ENCODE assay signal across 8 cellular contexts in the genomic region with DNA sequence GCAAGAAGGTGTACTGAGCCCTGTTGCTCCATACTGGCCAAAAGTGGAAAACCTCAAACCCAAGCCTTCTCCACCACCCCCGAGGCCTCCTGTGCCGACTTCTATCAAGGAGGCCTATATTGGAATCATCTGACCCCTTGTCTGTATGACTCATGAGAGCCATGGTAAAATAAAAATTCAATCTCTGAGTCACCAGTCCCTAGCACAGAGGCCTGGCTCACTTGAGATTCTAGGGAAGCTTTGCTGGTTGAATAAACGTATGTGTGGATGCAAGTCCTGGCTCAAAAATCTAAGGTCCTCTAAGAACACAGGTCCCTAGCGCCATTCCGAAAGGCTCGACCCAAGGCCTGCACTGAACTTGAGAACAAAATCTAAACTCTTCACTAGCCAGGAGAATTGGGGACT. TPM values are rescaled to one million over a fixed set of nuclear protein-coding genes. Genes with fewer than 3 reads are reported as not detected.
A peak's percentile ranks its signal among the peaks of the same experiment; 100 is the strongest.
DNase-seq lines count a peak whose midpoint lies in the region; ATAC-seq and TF ChIP-seq lines count a peak whose summit lies in the region.

No MANE protein-coding gene starts in this region.

- no peak overlapping the region for H2AFZ ChIP-seq in PC-3 (ENCODE audit: low read length)

- H3K79me2 ChIP-seq in PC-3 (ENCODE audit: low read length): no peaks in the 10 kb centered on the region

- peaks cover 42% of the 10 kb centered on the region for H3K4me1 ChIP-seq in PC-3 (ENCODE audit: insufficient read depth, low read length)

- H4K20me1 ChIP-seq in PC-3 (ENCODE audit: low read length): no peaks in the 10 kb centered on the region

- intact Hi-C loops in PC-3 (cut with micrococcal nuclease): no loop called here

- H3F3A ChIP-seq in PC-3 (ENCODE audit: low read length, unreplicated experiment): no peaks in the 10 kb centered on the region

- CTCF ChIA-PET in PC-3 (lab: Charles Lee): no interaction called here

- no peak for TF ChIP-seq CTCF in PC-3 (conservative IDR thresholded peaks at IDR 0.05; ENCODE audit: low read depth, low read length)
- no peak for TF ChIP-seq CTCF in coronary artery (IDR thresholded peaks at IDR 0.05)

- no peaks in the 10 kb centered on the region for H3K9me3 ChIP-seq in PC-3 (ENCODE audit: low read length)

- DNase-seq in CD1c-positive myeloid dendritic cell (ENCODE audit: extremely low spot score) (peak; percentile 55), PC-3 (peak; percentile 77), coronary artery (ENCODE audit: low spot score) (no peak), non-pigmented ciliary epithelial cell (ENCODE audit: low read depth) (peak; percentile 67), mesenteric fat pad (ENCODE audit: low spot score) (no peak)

- no peaks in the 10 kb centered on the region for H3K9me2 ChIP-seq in PC-3 (replicated peaks; ENCODE audit: low read length)

- ATAC-seq in PC-3 (peak; percentile 92), GM19397 (IDR thresholded peaks at IDR 0.05; ENCODE audit: unreplicated experiment) (no peak), HG03442 (IDR thresholded peaks at IDR 0.05; ENCODE audit: unreplicated experiment) (no peak), GM21390 (IDR thresholded peaks at IDR 0.05; ENCODE audit: unreplicated experiment) (no peak)

- H3K4me3 ChIP-seq in PC-3 (ENCODE audit: low read length) (no peak overlapping the region), coronary artery (no peak overlapping the region)

- H3K4me2 ChIP-seq in PC-3 (ENCODE audit: low read length): peak overlapping the region; percentile 55

- no peaks in the 10 kb centered on the region for H3K36me3 ChIP-seq in PC-3 (ENCODE audit: low read depth, low read length)

- H3K9ac ChIP-seq in PC-3 (ENCODE audit: low read length): no peak overlapping the region

- no TSS peak for BruUV-seq in PC-3 (replicated peaks; lab: Mats Ljungman, UMichigan)

- POLR2A ChIA-PET in PC-3 (lab: Charles Lee; ENCODE audit: unreplicated experiment): no interaction called here

- H3K27ac ChIP-seq in PC-3 (ENCODE audit: low read length): peak overlapping the region; percentile 42
- H3K27ac ChIP-seq in coronary artery: peak overlapping the region; percentile 38 to 55

- no peaks in the 10 kb centered on the region for H3K27me3 ChIP-seq in PC-3 (ENCODE audit: low read length)

RNA-seq across cellular contexts. Expression of gene NSMCE1, which starts 15.0 kb away (rescaled TPM):
- 25.9 and 32.5 TPM in 2 replicates for total RNA-seq in PC-3 (2014; rRNA removed)
- 39.6 TPM for total RNA-seq in mesenteric fat pad

RNA-seq across cellular contexts. Expression of gene KDM8, which starts 50.2 kb away (rescaled TPM):
- total RNA-seq in PC-3 (2014; rRNA removed): 5.0 and 7.8 TPM in 2 replicates
- 3.5 TPM for total RNA-seq in mesenteric fat pad

Comparison
In these comparisons a context has a peak if more than half of its experiments do, and no peak if none do; other contexts are left out.
1. DNase-seq: peak in CD1c-positive myeloid dendritic cell (single experiment), PC-3 (single experiment) and non-pigmented ciliary epithelial cell (single experiment); none in coronary artery (single experiment) and mesenteric fat pad (single experiment).